In genomic region chr3:23202921-23203650, GRCh38 we compare ENCODE assay signal across 8 cellular contexts. TPM values are rescaled to one million over a fixed set of nuclear protein-coding genes. Genes with fewer than 3 reads are reported as not detected.
DNase-seq lines count a peak whose midpoint lies in the region; ATAC-seq and TF ChIP-seq lines count a peak whose summit lies in the region.

TSS of gene UBE2E2 (plus strand) at chr3:23203327.

- H3K27me3 ChIP-seq in Caco-2 (replicated peaks; ENCODE audit: control insufficient read depth, insufficient read depth, low read length), result no peaks in the 10 kb centered on the region
- H3K27me3 ChIP-seq in RWPE2 (ENCODE audit: insufficient read depth, poor library complexity, severe bottlenecking), result peaks cover 4% of the 10 kb centered on the region
- no peaks in the 10 kb centered on the region for H3K27me3 ChIP-seq in upper lobe of right lung

- no peak for TF ChIP-seq CTCF in Caco-2 (IDR thresholded peaks at IDR 0.05; ENCODE audit: insufficient read depth in 1 of 2, low read depth in 1 of 2, low read length in 1 of 2, severe bottlenecking in 1 of 2, unreplicated experiment in 1 of 2)
- TF ChIP-seq CTCF in RWPE2 (IDR thresholded peaks at IDR 0.05; ENCODE audit: poor library complexity, severe bottlenecking), result no peak
- TF ChIP-seq CTCF in osteocyte (IDR thresholded peaks at IDR 0.05), result no peak
- no peak for TF ChIP-seq CTCF in upper lobe of right lung (IDR thresholded peaks at IDR 0.05)

- H3K27ac Mint-ChIP-seq in Caco-2 (ENCODE audit: unreplicated experiment), result peak within 1 kb of the TSS; percentile 78
- H3K27ac Mint-ChIP-seq in activated naive CD8-positive, alpha-beta T cell treated with anti-CD3 and anti-CD28 coated beads, Interleukin-2, amount 50 U/mL, for 24 hours, result peak within 1 kb of the TSS; percentile 80
- H3K27ac Mint-ChIP-seq in osteocyte (ENCODE audit: unreplicated experiment), result peak within 1 kb of the TSS; percentile 82

- BruUV-seq in Caco-2 (replicated peaks; lab: Mats Ljungman, UMichigan), result no TSS peak

- H3K4me3 Mint-ChIP-seq in Caco-2 (ENCODE audit: unreplicated experiment) (peak within 1 kb of the TSS; percentile 87), osteocyte (ENCODE audit: unreplicated experiment) (peak within 1 kb of the TSS; percentile 97)
- peak within 1 kb of the TSS; percentile 87 for H3K4me3 Mint-ChIP-seq in activated naive CD8-positive, alpha-beta T cell treated with anti-CD3 and anti-CD28 coated beads, Interleukin-2, amount 50 U/mL, for 24 hours

- H3K4me1 Mint-ChIP-seq in Caco-2 (ENCODE audit: low read depth, unreplicated experiment), result peaks cover 8% of the 10 kb centered on the region
- H3K4me1 Mint-ChIP-seq in activated naive CD8-positive, alpha-beta T cell treated with anti-CD3 and anti-CD28 coated beads, Interleukin-2, amount 50 U/mL, for 24 hours, result peaks cover 27% of the 10 kb centered on the region
- peaks cover 13% of the 10 kb centered on the region for H3K4me1 Mint-ChIP-seq in osteocyte (ENCODE audit: unreplicated experiment)

- CTCF ChIA-PET in Caco-2 (lab: Charles Lee), result interaction anchor here (1.0 kb wide), 1 partner anchor 8 kb away, joined by 3 read pairs; no protein-coding TSS in a partner anchor

- H3K27me3 Mint-ChIP-seq in Caco-2 (ENCODE audit: insufficient read depth, unreplicated experiment) (no peaks in the 10 kb centered on the region), osteocyte (ENCODE audit: unreplicated experiment) (peaks cover 19% of the 10 kb centered on the region)
- peaks cover 8% of the 10 kb centered on the region for H3K27me3 Mint-ChIP-seq in activated naive CD8-positive, alpha-beta T cell treated with anti-CD3 and anti-CD28 coated beads, Interleukin-2, amount 50 U/mL, for 24 hours

- H3K9me3 Mint-ChIP-seq in Caco-2 (ENCODE audit: unreplicated experiment) (no peaks in the 10 kb centered on the region), osteocyte (ENCODE audit: unreplicated experiment) (no peaks in the 10 kb centered on the region)
- H3K9me3 Mint-ChIP-seq in activated naive CD8-positive, alpha-beta T cell treated with anti-CD3 and anti-CD28 coated beads, Interleukin-2, amount 50 U/mL, for 24 hours, result no peaks in the 10 kb centered on the region

- H3K36me3 ChIP-seq in Caco-2 (ENCODE audit: control insufficient read depth, insufficient read depth, low read length) (no peaks in the 10 kb centered on the region), RWPE2 (ENCODE audit: low read depth) (no peaks in the 10 kb centered on the region), upper lobe of right lung (no peaks in the 10 kb centered on the region)

- H3K9me3 ChIP-seq in Caco-2 (no peaks in the 10 kb centered on the region), RWPE2 (ENCODE audit: severe bottlenecking) (no peaks in the 10 kb centered on the region), upper lobe of right lung (no peaks in the 10 kb centered on the region)

- intact Hi-C loops in Caco-2 (cut with micrococcal nuclease; ENCODE audit: unreplicated experiment), result loop anchor here (1.0 kb wide), 2 partner anchors 15 to 16 kb away; no protein-coding TSS in a partner anchor
- intact Hi-C loops in Right ventricle myocardium inferior (cut with DNase I), result loop anchor here (5.0 to 10.0 kb wide), 5 partner anchors 232 to 742 kb away; partner anchors contain the start of genes NR1D2 and UBE2E1
- intact Hi-C loops in upper lobe of right lung (cut with DNase I), result no loop called here

- DNase-seq in Caco-2 (peak; percentile 75 to 85), HK-2 (ENCODE audit: unreplicated experiment) (peak; percentile 57), RWPE2 (ENCODE audit: low spot score) (peak; percentile 62), Right ventricle myocardium inferior (ENCODE audit: missing footprints) (peak; percentile 84), osteocyte (ENCODE audit: extremely low spot score, unreplicated experiment) (peak; percentile 88), upper lobe of right lung (peak; percentile 90)
- peak; percentile 69 for DNase-seq in activated naive CD8-positive, alpha-beta T cell treated with anti-CD3 and anti-CD28 coated beads, Interleukin-2, amount 50 U/mL, for 24 hours

- ATAC-seq in GM19468 (IDR thresholded peaks at IDR 0.05; ENCODE audit: extremely low read depth, unreplicated experiment) (peak; percentile 37), RWPE2 (ENCODE audit: low read depth) (peak; percentile 68), Right ventricle myocardium inferior (peak; percentile 91), upper lobe of right lung (peak; percentile 95)
- ATAC-seq in activated naive CD8-positive, alpha-beta T cell treated with anti-CD3 and anti-CD28 coated beads, Interleukin-2, amount 50 U/mL, for 24 hours, result peak; percentile 65

- H3K27ac ChIP-seq in RWPE2 (ENCODE audit: poor library complexity, severe bottlenecking) (peak within 1 kb of the TSS; percentile 46), upper lobe of right lung (peak within 1 kb of the TSS; percentile 85)

- peaks cover 15% of the 10 kb centered on the region for H3K4me1 ChIP-seq in Caco-2
- H3K4me1 ChIP-seq in RWPE2 (ENCODE audit: insufficient read depth, poor library complexity, severe bottlenecking), result peaks cover 15% of the 10 kb centered on the region
- peaks cover 21% of the 10 kb centered on the region for H3K4me1 ChIP-seq in upper lobe of right lung

- POLR2A ChIA-PET in Caco-2 (lab: Charles Lee), result no interaction called here

- H3K4me3 ChIP-seq in Caco-2 (ENCODE audit: low read depth, low read length) (peak within 1 kb of the TSS; percentile 92), RWPE2 (ENCODE audit: severe bottlenecking) (peak within 1 kb of the TSS; percentile 99), upper lobe of right lung (peak within 1 kb of the TSS; percentile 83)

- H3K36me3 Mint-ChIP-seq in Caco-2 (ENCODE audit: insufficient read depth, unreplicated experiment) (peaks cover 11% of the 10 kb centered on the region), osteocyte (ENCODE audit: unreplicated experiment) (no peaks in the 10 kb centered on the region)
- H3K36me3 Mint-ChIP-seq in activated naive CD8-positive, alpha-beta T cell treated with anti-CD3 and anti-CD28 coated beads, Interleukin-2, amount 50 U/mL, for 24 hours (ENCODE audit: low read depth), result no peaks in the 10 kb centered on the region

RNA-seq across cellular contexts. Expression of gene UBE2E2, which starts in this region (rescaled TPM):
- total RNA-seq in Caco-2 (2022) (67.5 and 83.8 TPM in 2 replicates), Right ventricle myocardium inferior (40.0 TPM), osteocyte (42.4 and 67.3 TPM in 2 replicates), upper lobe of right lung (45.9 TPM)

Comparison
In these comparisons a context has a peak if more than half of its experiments do, and no peak if none do; other contexts are left out.
1. Peak in every context shown above with its lines: DNase-seq, ATAC-seq, H3K4me3 ChIP-seq and H3K27ac ChIP-seq.
2. ATAC-seq: peak in every context shown above with its lines; median percentile 95 in upper lobe of right lung; 91 in Right ventricle myocardium inferior; 68 in RWPE2; 65 in activated naive CD8-positive, alpha-beta T cell treated with anti-CD3 and anti-CD28 coated beads, Interleukin-2, amount 50 U/mL, for 24 hours; 37 in GM19468.